ENCODE assay signal across 24 cellular contexts in the genomic region with DNA sequence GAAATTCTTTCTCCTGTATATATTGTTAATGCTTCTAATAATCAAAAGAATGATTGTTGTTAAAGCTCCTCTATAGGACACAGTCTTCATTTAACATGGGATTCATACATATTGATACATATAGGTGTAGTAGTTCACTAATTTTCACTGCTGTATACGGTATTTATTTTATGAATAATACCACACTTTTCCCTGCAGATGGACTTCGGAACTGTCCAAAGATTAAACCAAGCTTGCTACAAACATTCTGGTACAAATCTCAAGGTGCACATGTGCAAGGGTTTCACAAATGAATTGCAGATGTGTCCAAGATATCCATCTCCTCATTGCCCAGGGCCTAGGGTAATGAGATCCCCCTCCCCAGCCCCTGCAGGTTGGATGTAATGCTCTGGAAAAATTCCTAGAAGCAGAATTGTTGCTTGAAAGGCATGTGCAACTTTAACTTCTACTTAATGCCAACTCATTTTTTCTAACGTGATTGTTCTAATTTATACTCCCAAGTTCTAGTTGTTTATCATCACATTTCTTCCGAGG.
"Had no signal": no experiment of that assay in that cellular context is flagged by ENCODE, and none has a peak within 500 bp of the region (broad histone marks: within the 10 kb centered on the region; RNA-seq: fewer than 3 reads in every experiment).

No MANE protein-coding gene starts in this region.

- H3K4me2 ChIP-seq: KMS-11 had no signal

- H3K27ac ChIP-seq: breast epithelium, KMS-11 had no signal

- ATAC-seq: activated CD4-positive, CD25-positive, alpha-beta regulatory T cell treated with anti-CD3 and anti-CD28 coated beads, Interleukin-2, amount 50 U/mL, for 24 hours; activated CD8-positive, alpha-beta T cell treated with anti-CD3 and anti-CD28 coated beads for 36 hours; PC-3 had no signal

- H3K27me3 ChIP-seq: breast epithelium had no signal

- H3K36me3 ChIP-seq: breast epithelium had no signal

- DNase-seq: activated CD4-positive, alpha-beta T cell treated with anti-CD3 and anti-CD28 coated beads for 4 hours; activated CD8-positive, alpha-beta memory T cell treated with anti-CD3 and anti-CD28 coated beads, Interleukin-2, amount 50 U/mL, for 4 hours; activated CD8-positive, alpha-beta T cell treated with anti-CD3 and anti-CD28 coated beads for 36 hours; activated naive CD4-positive, alpha-beta T cell treated with anti-CD3 and anti-CD28 coated beads, Interleukin-2, amount 50 U/mL, for 16 hours; activated naive CD8-positive, alpha-beta T cell treated with anti-CD3 and anti-CD28 coated beads, Interleukin-2, amount 10 ng/mL, durations not matched to agents 7 days and 5 days; aorta; MV-4-11; NCI-H1092 treated with DMSO at 0.1 percent for 48 hours; NCI-H1417 treated with DMSO at 0.1 percent for 48 hours; NCI-H1694; NCI-H2029; NCI-H2107; NCI-H345; NCI-H510A; NCI-H526 treated with DMSO at 0.1 percent for 48 hours; NCI-H82; NK-92 treated with Interleukin-12 subunit alpha and Interleukin-12 subunit beta, amount 100 ng/mL, for 24 hours; PC-3; SHP77 treated with DMSO at 0.1 percent for 48 hours had no signal

- H3K4me3 ChIP-seq: breast epithelium had no signal

- H3K4me1 ChIP-seq: breast epithelium had no signal

- FAIRE-seq: RCC 7860 had no signal

- H3K9me3 ChIP-seq: breast epithelium had no signal

- H3K4me3 Mint-ChIP-seq: activated CD8-positive, alpha-beta T cell treated with anti-CD3 and anti-CD28 coated beads for 36 hours; activated naive CD8-positive, alpha-beta T cell treated with anti-CD3 and anti-CD28 coated beads, Interleukin-2, amount 10 ng/mL, durations not matched to agents 7 days and 5 days; T-helper 1 cell treated with Interleukin-12 subunit alpha and Interleukin-12 subunit beta and Interleukin-4 antibody, amounts not matched to agents 30 μg/mL and 1 μg/mL, for 36 hours had no signal

- H3K27me3 Mint-ChIP-seq: activated CD8-positive, alpha-beta T cell treated with anti-CD3 and anti-CD28 coated beads for 36 hours had no signal

- H3K9ac ChIP-seq: KMS-11 had no signal

- H3K9me3 Mint-ChIP-seq: activated CD8-positive, alpha-beta T cell treated with anti-CD3 and anti-CD28 coated beads for 36 hours; activated naive CD8-positive, alpha-beta T cell treated with anti-CD3 and anti-CD28 coated beads, Interleukin-2, amount 10 ng/mL, durations not matched to agents 7 days and 5 days; T-helper 1 cell treated with Interleukin-12 subunit alpha and Interleukin-12 subunit beta and Interleukin-4 antibody, amounts not matched to agents 30 μg/mL and 1 μg/mL, for 36 hours had no signal
